10 cellular contexts compared by ENCODE assay signal in the genomic region with DNA sequence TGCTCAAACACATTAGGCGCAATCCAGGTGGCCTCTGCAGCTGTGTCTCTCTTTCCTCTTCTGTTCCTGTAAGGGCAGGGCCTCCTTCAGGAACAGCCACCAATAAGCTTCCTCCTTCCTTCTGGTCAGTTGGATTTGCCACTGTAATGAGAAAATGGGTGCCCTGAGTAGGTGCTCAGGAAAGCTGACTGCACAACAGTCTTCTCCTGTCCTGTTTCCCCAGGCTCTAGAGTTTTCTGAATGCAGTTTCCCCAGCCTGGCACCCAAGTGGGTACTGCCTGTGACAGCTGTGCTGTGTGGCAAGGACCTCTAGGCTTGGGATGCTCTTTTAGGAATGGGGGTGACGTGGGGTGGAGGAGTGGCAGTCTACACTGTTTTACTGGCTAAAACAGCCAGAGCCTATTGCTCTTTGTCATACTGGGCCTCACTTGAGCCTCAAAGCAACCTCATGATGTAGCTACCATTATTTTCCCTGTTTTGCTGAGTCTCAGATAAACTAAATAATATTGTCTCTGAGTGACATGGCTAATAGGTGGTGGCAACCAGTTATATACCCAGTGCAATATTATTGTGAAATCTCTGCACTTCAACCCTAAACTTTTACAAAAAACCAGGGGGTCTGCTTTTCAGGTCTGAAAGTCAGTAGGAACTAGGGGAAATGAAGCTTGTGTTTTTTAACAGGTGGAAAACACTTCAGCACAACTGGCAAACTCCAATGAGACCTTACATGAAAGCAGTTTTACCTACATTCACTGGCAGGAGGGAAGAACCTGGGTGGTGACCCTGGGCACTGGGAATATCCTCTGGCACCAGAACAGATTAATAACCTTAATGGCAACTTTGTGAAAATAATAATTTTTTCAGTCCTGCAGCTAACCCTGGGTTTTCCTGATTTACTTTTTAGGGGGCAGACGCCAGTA. TPM values are rescaled to one million over a fixed set of nuclear protein-coding genes. Genes with fewer than 3 reads are reported as not detected.
DNase-seq lines count a peak whose midpoint lies in the region; ATAC-seq and TF ChIP-seq lines count a peak whose summit lies in the region.
"Had no signal": no experiment of that assay in that cellular context is flagged by ENCODE, and none has a peak within 500 bp of the region (broad histone marks: within the 10 kb centered on the region; RNA-seq: fewer than 3 reads in every experiment).

No MANE protein-coding gene starts in this region.

- H3K27ac ChIP-seq in substantia nigra (ENCODE audit: low read depth, low read length, poor library complexity, severe bottlenecking), result peak overlapping the region; percentile 39

- peaks cover 10% of the 10 kb centered on the region for H3K4me1 Mint-ChIP-seq in activated CD4-positive, alpha-beta T cell treated with anti-CD3 and anti-CD28 coated beads, Interleukin-2, amount 10 ng/mL, durations not matched to agents 7 days and 5 days

- H3K4me3 ChIP-seq in astrocyte of the spinal cord (ENCODE audit: low read depth, low read length) (peak overlapping the region; percentile 54), MG63 (no peak overlapping the region)

- H3K9me3 ChIP-seq in MG63, result no peaks in the 10 kb centered on the region

- no peaks in the 10 kb centered on the region for H3K9me3 Mint-ChIP-seq in activated CD4-positive, alpha-beta T cell treated with anti-CD3 and anti-CD28 coated beads, Interleukin-2, amount 10 ng/mL, durations not matched to agents 7 days and 5 days

- H3K27ac Mint-ChIP-seq in activated CD4-positive, alpha-beta T cell treated with anti-CD3 and anti-CD28 coated beads, Interleukin-2, amount 10 ng/mL, durations not matched to agents 7 days and 5 days, result no peak overlapping the region
- H3K27ac Mint-ChIP-seq: CD4-positive, CD25-positive, alpha-beta regulatory T cell had no signal

- H3K36me3 ChIP-seq in MG63, result no peaks in the 10 kb centered on the region

- CTCF ChIA-PET in activated CD4-positive, alpha-beta T cell treated with anti-CD3 and anti-CD28 coated beads, Interleukin-2, amount 10 ng/mL, durations not matched to agents 7 days and 5 days (lab: Charles Lee), result interaction anchor here (0.8 kb wide), 1 partner anchor 14 kb away, joined by 3 read pairs; no protein-coding TSS in a partner anchor

- no peak for DNase-seq in activated CD4-positive, alpha-beta T cell treated with anti-CD3 and anti-CD28 coated beads, Interleukin-2, amount 10 ng/mL, durations not matched to agents 7 days and 5 days
- DNase-seq in activated CD4-positive, alpha-beta T cell treated with anti-CD3 and anti-CD28 coated beads for 4 hours, result no peak
- DNase-seq in astrocyte of the spinal cord (ENCODE audit: low read depth, low spot score) (no peak), left lobe of liver (ENCODE audit: low spot score) (peak; percentile 56), substantia nigra (lab: John Stamatoyannopoulos, UW) (no peak), MG63 (no peak), hippocampal formation (lab: John Stamatoyannopoulos, UW) (no peak), DMS79 treated with DMSO at 0.1 percent for 48 hours (lab: John Stamatoyannopoulos, UW) (no peak)
- DNase-seq: CD4-positive, CD25-positive, alpha-beta regulatory T cell; NCI-H2171 had no signal

- POLR2A ChIA-PET in activated CD4-positive, alpha-beta T cell treated with anti-CD3 and anti-CD28 coated beads, Interleukin-2, amount 10 ng/mL, durations not matched to agents 7 days and 5 days (lab: Charles Lee), result no interaction called here

- ATAC-seq in left lobe of liver, result peak; percentile 9

- H3K27me3 ChIP-seq in MG63, result no peaks in the 10 kb centered on the region

- H3K27me3 Mint-ChIP-seq in activated CD4-positive, alpha-beta T cell treated with anti-CD3 and anti-CD28 coated beads, Interleukin-2, amount 10 ng/mL, durations not matched to agents 7 days and 5 days, result peaks cover 54% of the 10 kb centered on the region

- no peaks in the 10 kb centered on the region for H3K36me3 Mint-ChIP-seq in activated CD4-positive, alpha-beta T cell treated with anti-CD3 and anti-CD28 coated beads, Interleukin-2, amount 10 ng/mL, durations not matched to agents 7 days and 5 days (ENCODE audit: low read depth)
- H3K36me3 Mint-ChIP-seq: CD4-positive, CD25-positive, alpha-beta regulatory T cell had no signal

- TF ChIP-seq CTCF in astrocyte of the spinal cord (IDR thresholded peaks at IDR 0.05; ENCODE audit: low read depth, low read length), result no peak

- H3K4me3 Mint-ChIP-seq in activated CD4-positive, alpha-beta T cell treated with anti-CD3 and anti-CD28 coated beads, Interleukin-2, amount 10 ng/mL, durations not matched to agents 7 days and 5 days, result peak overlapping the region; percentile 67

- in situ Hi-C loops in astrocyte of the spinal cord (cut with HindIII; ENCODE audit: low sequenced_read_pairs), result no loop called here

RNA-seq across cellular contexts. Expression of a gene that starts 1.1 kb away (rescaled TPM):
- total RNA-seq in activated CD4-positive, alpha-beta T cell treated with anti-CD3 and anti-CD28 coated beads, Interleukin-2, amount 10 ng/mL, durations not matched to agents 7 days and 5 days, result under 1 TPM in 1 of 2 experiments, not detected in 1; 0.22 TPM
- 50.5 TPM for total RNA-seq in left lobe of liver
- total RNA-seq in MG63 (2014; rRNA removed; shearing (Covaris generic); ENCODE audit: low replicate concordance), result not detected in 2 replicates

RNA-seq across cellular contexts. Expression of a gene that starts 59.4 kb away (rescaled TPM):
- not detected for total RNA-seq in activated CD4-positive, alpha-beta T cell treated with anti-CD3 and anti-CD28 coated beads, Interleukin-2, amount 10 ng/mL, durations not matched to agents 7 days and 5 days
- total RNA-seq in left lobe of liver, result not detected
- not detected in 2 replicates for total RNA-seq in MG63 (2014; rRNA removed; shearing (Covaris generic); ENCODE audit: low replicate concordance)
- total RNA-seq: CD4-positive, CD25-positive, alpha-beta regulatory T cell had no signal

Comparison
In these comparisons a context has a peak if more than half of its experiments do, and no peak if none do; other contexts are left out.
1. RNA of a gene that starts 1.1 kb away (total RNA-seq): 50.5 TPM in left lobe of liver (single experiment); 0.22 TPM in activated CD4-positive, alpha-beta T cell treated with anti-CD3 and anti-CD28 coated beads, Interleukin-2, amount 10 ng/mL, durations not matched to agents 7 days and 5 days and not detected in MG63; every median in the first group is over 10 times any median in the second.